21 cellular contexts compared by ENCODE assay signal in the genomic region with DNA sequence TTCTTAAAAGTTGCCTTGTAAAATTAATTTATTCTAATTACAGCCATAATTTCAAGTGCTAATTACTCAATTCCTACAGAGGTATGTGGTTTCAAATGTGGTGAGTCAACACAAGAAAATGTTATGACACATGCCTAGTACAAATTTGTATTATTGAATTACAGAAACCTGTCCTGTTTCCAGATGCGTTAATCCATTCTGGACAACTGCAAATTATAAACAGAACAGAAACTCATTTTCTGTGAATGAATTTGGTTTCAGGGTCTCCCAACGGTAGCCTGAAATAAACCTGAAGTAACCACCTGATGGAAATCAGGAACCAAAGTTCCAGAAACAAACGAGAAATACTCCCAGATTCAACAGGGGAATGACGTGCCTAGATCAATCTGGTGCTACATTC.
DNase-seq lines count a peak whose midpoint lies in the region; ATAC-seq, FAIRE-seq and TF ChIP-seq lines count a peak whose summit lies in the region.
"Had no signal": no experiment of that assay in that cellular context is flagged by ENCODE, and none has a peak within 500 bp of the region (broad histone marks: within the 10 kb centered on the region; RNA-seq: fewer than 3 reads in every experiment).

No MANE protein-coding gene starts in this region.

- no peak for TF ChIP-seq RAD21 in H1 (IDR thresholded peaks at IDR 0.05 in 1 of 2, conservative IDR thresholded peaks at IDR 0.05 in 1 of 2; ENCODE audit: low read depth in 2 of 2, low read length in 2 of 2)

- no peak overlapping the region for H3K4me3 ChIP-seq in H1 (ENCODE audit: extremely low read depth in 1 of 4, insufficient read depth in 2 of 4, low read depth in 3 of 4, low read length in 4 of 4)
- H3K4me3 ChIP-seq: PC-9, SJSA1 had no signal

- H3K36me3 Mint-ChIP-seq in nephron progenitor cell (ENCODE audit: low read depth) = no peaks in the 10 kb centered on the region
- H3K36me3 Mint-ChIP-seq: natural killer cell treated with Interleukin-12 subunit alpha and Interleukin-12 subunit beta and Interleukin-15 and Interleukin-18, amount 100 ng/mL, for 72 hours had no signal

- DNase-seq in NOMO-1 treated with DMSO at 0.1 percent for 48 hours (lab: John Stamatoyannopoulos, UW; ENCODE audit: unreplicated experiment) (peak; percentile 54), NOMO-1 treated with dmso at 0.1 percent for 144 hours (lab: John Stamatoyannopoulos, UW; ENCODE audit: unreplicated experiment) (no peak), H1 (ENCODE audit: low read depth in 1 of 2, low spot score in 2 of 2) (no peak), nephron progenitor cell (no peak), hepatic stellate cell (ENCODE audit: low spot score) (no peak), omental fat pad (ENCODE audit: low spot score) (no peak), UCSD-AML1 (lab: John Stamatoyannopoulos, UW; ENCODE audit: unreplicated experiment) (no peak)
- DNase-seq in activated effector memory CD4-positive, alpha-beta T cell treated with Interleukin-2 at 50 U/mL for 16 hours = no peak
- DNase-seq: activated CD4-positive, alpha-beta T cell treated with anti-CD3 and anti-CD28 coated beads, Interleukin-2, amount 50 U/mL, for 4 hours; activated gamma-delta T cell treated with Interleukin-2 at 50 U/mL for 16 hours; activated T-cell treated with anti-CD3 and anti-CD28 coated beads for 4 hours; amniotic stem cell; left colon; NCI-H187; PC-9; T-helper 17 cell had no signal

- no peak overlapping the region for H3K27ac Mint-ChIP-seq in nephron progenitor cell
- H3K27ac Mint-ChIP-seq: natural killer cell treated with Interleukin-12 subunit alpha and Interleukin-12 subunit beta and Interleukin-15 and Interleukin-18, amount 100 ng/mL, for 72 hours; T-helper 17 cell had no signal

- no peak overlapping the region for H2BK120ac ChIP-seq in H1 (replicated peaks; ENCODE audit: low read depth, low read length)

- H4K20me1 ChIP-seq in H1 (replicated peaks in 1 of 2; ENCODE audit: control insufficient read depth in 1 of 2, insufficient read depth in 2 of 2, low read length in 2 of 2) = peaks cover 0 to 3% of the 10 kb centered on the region in 2 experiments

- H3K27ac ChIP-seq in H1 (ENCODE audit: low read depth, low read length) = no peak overlapping the region
- H3K27ac ChIP-seq: SJSA1 had no signal

- peaks cover 16 to 69% (median 49%) of the 10 kb centered on the region in 4 experiments for H3K27me3 ChIP-seq in H1 (replicated peaks in 1 of 4; ENCODE audit: control insufficient read depth in 3 of 4, extremely low read depth in 1 of 4, insufficient read depth in 3 of 4, low read length in 3 of 4)
- H3K27me3 ChIP-seq: SJSA1 had no signal

- H2AK5ac ChIP-seq in H1 (ENCODE audit: low read depth, low read length) = no peak overlapping the region

- no peaks in the 10 kb centered on the region for H3K9me3 ChIP-seq in H1 (ENCODE audit: insufficient read depth in 2 of 2, low read depth in 1 of 2, low read length in 1 of 2)
- H3K9me3 ChIP-seq: SJSA1 had no signal

- no peak overlapping the region for H4K8ac ChIP-seq in H1 (ENCODE audit: extremely low read depth, insufficient read depth, low read length)

- POLR2A ChIA-PET in H1 (lab: Charles Lee; ENCODE audit: partially characterized antibody) = interaction anchor here (0.6 kb wide), 1 partner anchor 492 kb away, joined by 3 read pairs; no protein-coding TSS in a partner anchor

- TF ChIP-seq CTCF in H1 (IDR thresholded peaks at IDR 0.05; ENCODE audit: control extremely low read depth in 1 of 3, insufficient read depth in 1 of 3, low read depth in 1 of 3, low read length in 3 of 3) (no peak), nephron progenitor cell (IDR thresholded peaks at IDR 0.05) (no peak), omental fat pad (IDR thresholded peaks at IDR 0.05) (no peak)

- H3K27me3 Mint-ChIP-seq in nephron progenitor cell (ENCODE audit: low read depth, poor library complexity) = peaks cover 92% of the 10 kb centered on the region

- H2BK15ac ChIP-seq in H1 (ENCODE audit: low read length) = no peak overlapping the region

- CTCF ChIA-PET in H1 (lab: Charles Lee; ENCODE audit: partially characterized antibody) = no interaction called here

- no peaks in the 10 kb centered on the region for H3K36me3 ChIP-seq in H1 (ENCODE audit: control insufficient read depth in 2 of 4, insufficient read depth in 4 of 4, low read length in 3 of 4)
- H3K36me3 ChIP-seq: SJSA1 had no signal

- H2BK20ac ChIP-seq in H1 (ENCODE audit: low read length) = no peak overlapping the region

- no peak overlapping the region for H3K14ac ChIP-seq in H1 (ENCODE audit: insufficient read length)

- WGBS in H1 (ENCODE audit: extremely low coverage in 1 of 2, insufficient coverage in 1 of 2, insufficient read length in 1 of 2, insufficient replicate concordance in 2 of 2, low coverage in 1 of 2, low lambda C conversion rate in 2 of 2, missing lambda C conversion rate in 1 of 2), 2 experiments = 35% methylated on average over 4 of the region's 4 CpGs; no CpG with 5 or more reads in 1 of the 2 experiments

- H4K5ac ChIP-seq in H1 (ENCODE audit: insufficient read length, low read depth, low read length) = no peak overlapping the region

- no peak overlapping the region for H2BK12ac ChIP-seq in H1 (ENCODE audit: low read depth, low read length)

- no peak overlapping the region for H3K4ac ChIP-seq in H1 (replicated peaks; ENCODE audit: insufficient read length, low read depth, low read length)

- no peak for TF ChIP-seq EP300 in H1 (IDR thresholded peaks at IDR 0.05; ENCODE audit: borderline replicate concordance in 1 of 2, low read depth in 2 of 2, low read length in 2 of 2)

- H3K56ac ChIP-seq in H1 (replicated peaks; ENCODE audit: insufficient read length, low read depth, low read length) = no peak overlapping the region

- H3K9me3 Mint-ChIP-seq in nephron progenitor cell = no peaks in the 10 kb centered on the region
- H3K9me3 Mint-ChIP-seq: central memory CD8-positive, alpha-beta T cell; natural killer cell treated with Interleukin-12 subunit alpha and Interleukin-12 subunit beta and Interleukin-15 and Interleukin-18, amount 100 ng/mL, for 72 hours had no signal

- no peak overlapping the region for H3K23ac ChIP-seq in H1 (ENCODE audit: insufficient read length)

- no peaks in the 10 kb centered on the region for H3K79me1 ChIP-seq in H1 (ENCODE audit: low read depth, low read length)

- no peak for TF ChIP-seq POLR2A in H1 (IDR thresholded peaks at IDR 0.05; ENCODE audit: control extremely low read depth in 1 of 2, low read depth in 2 of 2, low read length in 2 of 2)

- no peak overlapping the region for H4K91ac ChIP-seq in H1 (replicated peaks; ENCODE audit: insufficient read length, low read length)

- H3K4me2 ChIP-seq in H1 (ENCODE audit: insufficient read depth in 1 of 2, low read depth in 2 of 2, low read length in 2 of 2) = peak overlapping the region in 1 of 2 experiments; percentile 68; a peak in 1 of 4 replicates

- no peak overlapping the region for H2AFZ ChIP-seq in H1 (ENCODE audit: low read length)
- H2AFZ ChIP-seq: PC-9 had no signal

- H3K18ac ChIP-seq in H1 (ENCODE audit: extremely low read depth, low read length) = no peak overlapping the region

- no peak overlapping the region for H3K9ac ChIP-seq in H1 (replicated peaks in 1 of 4; ENCODE audit: extremely low read depth in 1 of 4, low read depth in 3 of 4, low read length in 3 of 4)

- peak overlapping the region; percentile 77 for H3K4me3 Mint-ChIP-seq in nephron progenitor cell
- H3K4me3 Mint-ChIP-seq: central memory CD8-positive, alpha-beta T cell; natural killer cell treated with Interleukin-12 subunit alpha and Interleukin-12 subunit beta and Interleukin-15 and Interleukin-18, amount 100 ng/mL, for 72 hours; T-helper 17 cell had no signal

- peaks cover 11% of the 10 kb centered on the region for H3K4me1 Mint-ChIP-seq in nephron progenitor cell
- H3K4me1 Mint-ChIP-seq: central memory CD8-positive, alpha-beta T cell; T-helper 17 cell had no signal

- no peaks in the 10 kb centered on the region for H3K79me2 ChIP-seq in H1 (ENCODE audit: control insufficient read depth in 1 of 2, insufficient read depth in 2 of 2, low read length in 2 of 2)

- 0 out of 7 replicates have a peak, but pooled peaks cover 0 to 2% (median 0%) of the 10 kb centered on the region in 4 experiments for H3K4me1 ChIP-seq in H1 (replicated peaks in 1 of 4; ENCODE audit: control insufficient read depth in 3 of 4, insufficient read depth in 4 of 4, low read length in 3 of 4)

- H3K23me2 ChIP-seq in H1 (ENCODE audit: low read depth, low read length) = peaks cover 6% of the 10 kb centered on the region; the same call in 1 of the 2 replicates

- no peak overlapping the region for H2BK5ac ChIP-seq in H1 (ENCODE audit: low read depth, low read length)

- FAIRE-seq in H1 (lab: Jason Lieb, UNC) = no peak
- FAIRE-seq: A204.1, D721Med had no signal

- no peak for ATAC-seq in omental fat pad (ENCODE audit: low FRiP score)
- ATAC-seq: left colon; natural killer cell treated with Interleukin-12 subunit alpha and Interleukin-12 subunit beta and Interleukin-15 and Interleukin-18, amount 100 ng/mL, for 72 hours; T-helper 17 cell had no signal

TF ChIP-seq in H1, 55 proteins besides CTCF, POLR2A, EP300 and RAD21:
- no peak for TF ChIP-seq CREB1 (IDR thresholded peaks at IDR 0.05)
- peak; percentile 4 for TF ChIP-seq EZH2 (IDR thresholded peaks at IDR 0.05; ENCODE audit: low read depth, low read length, severe bottlenecking)
- TF ChIP-seq CEBPB (IDR thresholded peaks at IDR 0.05; ENCODE audit: low read depth, low read length) = no peak
- no peak for TF ChIP-seq RFX5 (IDR thresholded peaks at IDR 0.05; ENCODE audit: borderline replicate concordance, low read depth, low read length)
- no peak for TF ChIP-seq MAFK (IDR thresholded peaks at IDR 0.05; ENCODE audit: low read depth, low read length)
TF ChIP-seq in H1: peak in this region for 1.
